Comparison of ENCODE assay signal across 14 cellular contexts in genomic region chr16:88766975-88767374, GRCh38. TPM values are rescaled to one million over a fixed set of nuclear protein-coding genes. Genes with fewer than 3 reads are reported as not detected.
DNase-seq lines count a peak whose midpoint lies in the region; ATAC-seq and TF ChIP-seq lines count a peak whose summit lies in the region.
"Had no signal": no experiment of that assay in that cellular context is flagged by ENCODE, and none has a peak within 500 bp of the region (broad histone marks: within the 10 kb centered on the region; RNA-seq: fewer than 3 reads in every experiment).

No MANE protein-coding gene starts in this region.

- peaks cover 3% of the 10 kb centered on the region for H3K79me1 ChIP-seq in H9 (ENCODE audit: insufficient read depth, low read depth, low read length, poor library complexity, severe bottlenecking)

- peak overlapping the region; percentile 68; the same call in 1 of the 2 replicates for H3K9ac ChIP-seq in BLaER1
- H3K9ac ChIP-seq in H9 (ENCODE audit: extremely low read depth, insufficient read length, low read length) = no peak overlapping the region

- H3K23ac ChIP-seq in H9 (ENCODE audit: insufficient read length, low read depth, low read length) = no peak overlapping the region

- H3K27ac Mint-ChIP-seq in H9 (peak overlapping the region; percentile 12 to 71 (median 14); a peak in 3 of 7 replicates), chondrocyte (ENCODE audit: unreplicated experiment) (peak overlapping the region; percentile 42), progenitor cell of endocrine pancreas (peak overlapping the region; percentile 38)

- H2BK15ac ChIP-seq in H9 (ENCODE audit: low read depth, low read length) = no peak overlapping the region

- H2BK120ac ChIP-seq in H9 (ENCODE audit: low read depth, low read length, poor library complexity, severe bottlenecking) = no peak overlapping the region

- no peak overlapping the region for H2BK5ac ChIP-seq in H9 (ENCODE audit: insufficient read length, low read length)

- no CpG with 5 or more reads among the region's 11 CpGs for WGBS in H9 (ENCODE audit: extremely low coverage, insufficient read length, low lambda C conversion rate)

- no peak overlapping the region for H3K18ac ChIP-seq in H9 (ENCODE audit: insufficient read length, low read depth, low read length)

- H4K8ac ChIP-seq in H9 (replicated peaks; ENCODE audit: insufficient read length, low read depth, low read length) = no peak overlapping the region

- H3K56ac ChIP-seq in H9 (ENCODE audit: insufficient read length, low read depth, low read length) = no peak overlapping the region

- no peak for TF ChIP-seq CTCF in H9 (conservative IDR thresholded peaks at IDR 0.05)
- no peak for TF ChIP-seq CTCF in chondrocyte (IDR thresholded peaks at IDR 0.05)
- no peak for TF ChIP-seq CTCF in progenitor cell of endocrine pancreas (IDR thresholded peaks at IDR 0.05; ENCODE audit: unreplicated experiment)

- peaks cover 100% of the 10 kb centered on the region for H4K20me1 ChIP-seq in BLaER1
- no peaks in the 10 kb centered on the region for H4K20me1 ChIP-seq in H9 (ENCODE audit: control insufficient read depth, insufficient read depth, insufficient read length)

- H3K27me3 Mint-ChIP-seq in H9 (ENCODE audit: low read depth) (no peaks in the 10 kb centered on the region), chondrocyte (ENCODE audit: low read depth) (no peaks in the 10 kb centered on the region), progenitor cell of endocrine pancreas (no peaks in the 10 kb centered on the region)

- H3K4me3 Mint-ChIP-seq in H9 (no peak overlapping the region), chondrocyte (ENCODE audit: unreplicated experiment) (no peak overlapping the region), progenitor cell of endocrine pancreas (ENCODE audit: low read depth) (no peak overlapping the region)
- H3K4me3 Mint-ChIP-seq: neural crest cell had no signal

- no peak overlapping the region for H3K4ac ChIP-seq in H9 (ENCODE audit: low read depth, low read length)

- H3K4me1 ChIP-seq in BLaER1 (peaks cover 99% of the 10 kb centered on the region), H9 (ENCODE audit: insufficient read depth, low read length) (peaks cover 8% of the 10 kb centered on the region; the same call in 1 of the 2 replicates)

- H3K4me3 ChIP-seq in BLaER1 = peak overlapping the region; percentile 45
- H3K4me3 ChIP-seq: ascending aorta had no signal

- H3K27ac ChIP-seq in BLaER1 = peak overlapping the region; percentile 80; the same call in 1 of the 2 replicates
- H3K27ac ChIP-seq in H9 (ENCODE audit: insufficient read length, low read depth, low read length) = no peak overlapping the region

- H2AFZ ChIP-seq in H9 (ENCODE audit: low read length) = no peak overlapping the region

- H2AK5ac ChIP-seq in H9 (ENCODE audit: insufficient read length, low read length) = no peak overlapping the region

- H3K27me3 ChIP-seq in BLaER1 (no peaks in the 10 kb centered on the region), H9 (ENCODE audit: insufficient read depth, low read length) (no peaks in the 10 kb centered on the region)
- H3K27me3 ChIP-seq: ascending aorta had no signal

- H2BK12ac ChIP-seq in H9 (ENCODE audit: insufficient read length, low read depth, low read length) = no peak overlapping the region

- no peak overlapping the region for H3T11ph ChIP-seq in H9 (ENCODE audit: low read length)

- H3K36me3 Mint-ChIP-seq in H9 (ENCODE audit: insufficient read depth in 1 of 3, low read depth in 3 of 3) (no peaks in the 10 kb centered on the region), chondrocyte (ENCODE audit: low read depth) (peaks cover 3% of the 10 kb centered on the region), progenitor cell of endocrine pancreas (ENCODE audit: insufficient read depth) (no peaks in the 10 kb centered on the region)

- no peak overlapping the region for H4K91ac ChIP-seq in H9 (ENCODE audit: insufficient read length, low read depth, low read length)

- no peak overlapping the region for H3K14ac ChIP-seq in H9 (ENCODE audit: insufficient read depth, low read length)

- no peaks in the 10 kb centered on the region for H3K9me3 ChIP-seq in BLaER1
- H3K9me3 ChIP-seq in H9 (ENCODE audit: control insufficient read depth, low read depth, low read length) = no peaks in the 10 kb centered on the region
- H3K9me3 ChIP-seq: ascending aorta, BE2C had no signal

- ATAC-seq in HG03442 (IDR thresholded peaks at IDR 0.05; ENCODE audit: unreplicated experiment) (no peak), HG02981 (IDR thresholded peaks at IDR 0.05; ENCODE audit: unreplicated experiment) (no peak), GM21825 (IDR thresholded peaks at IDR 0.05; ENCODE audit: unreplicated experiment) (no peak)

- H3K9me3 Mint-ChIP-seq in H9 = no peaks in the 10 kb centered on the region
- no peaks in the 10 kb centered on the region for H3K9me3 Mint-ChIP-seq in chondrocyte (ENCODE audit: low read depth)
- no peaks in the 10 kb centered on the region for H3K9me3 Mint-ChIP-seq in progenitor cell of endocrine pancreas (ENCODE audit: low read depth)
- H3K9me3 Mint-ChIP-seq: neural crest cell had no signal

- H4K5ac ChIP-seq in H9 (ENCODE audit: insufficient read length, low read depth, low read length) = no peak overlapping the region

- no peaks in the 10 kb centered on the region for H3K23me2 ChIP-seq in H9 (ENCODE audit: insufficient read length, low read depth, low read length, poor library complexity, severe bottlenecking)

- H3K36me3 ChIP-seq in BLaER1 = peaks cover 40% of the 10 kb centered on the region
- H3K36me3 ChIP-seq: BE2C had no signal

- DNase-seq in H9 (no peak), chondrocyte (ENCODE audit: low spot score) (no peak), progenitor cell of endocrine pancreas (ENCODE audit: low spot score, unreplicated experiment) (no peak)
- DNase-seq: activated CD4-positive, alpha-beta T cell treated with anti-CD3 and anti-CD28 coated beads for 1 hour; BE2C; Karpas-422; NCI-H1417 treated with DMSO at 0.1 percent for 48 hours; NCI-H446 treated with DMSO at 0.1 percent for 48 hours had no signal

- H3K79me2 ChIP-seq in H9 (ENCODE audit: insufficient read depth, low read length) = no peaks in the 10 kb centered on the region; the same call in 1 of the 2 replicates

- peaks cover 33 to 59% of the 10 kb centered on the region in 2 experiments for H3K4me1 Mint-ChIP-seq in H9
- H3K4me1 Mint-ChIP-seq in chondrocyte (ENCODE audit: low read depth) = peaks cover 70% of the 10 kb centered on the region
- H3K4me1 Mint-ChIP-seq in progenitor cell of endocrine pancreas (ENCODE audit: low read depth) = peaks cover 38% of the 10 kb centered on the region

- no peak overlapping the region for H2BK20ac ChIP-seq in H9 (ENCODE audit: low read depth, low read length, poor library complexity, severe bottlenecking)

- peak overlapping the region; percentile 99 for H3K4me2 ChIP-seq in BLaER1
- no peak overlapping the region for H3K4me2 ChIP-seq in H9 (ENCODE audit: insufficient read depth, insufficient read length, low read length)

RNA-seq across cellular contexts. Expression of gene PIEZO1, which starts 18.0 kb away (rescaled TPM):
- 67.8 and 71.1 TPM in 2 replicates for total RNA-seq in H9 (2021)
- total RNA-seq in chondrocyte = 134 to 209 TPM (median 208 TPM) in 3 replicates
- 37.7 and 44.7 TPM in 2 replicates for total RNA-seq in progenitor cell of endocrine pancreas

RNA-seq across cellular contexts. Expression of gene CDT1, which starts 36.6 kb away (rescaled TPM):
- total RNA-seq in H9 (2021) (74.1 and 79.7 TPM in 2 replicates), chondrocyte (2.9 to 11.7 TPM (median 3.7 TPM) in 3 replicates), progenitor cell of endocrine pancreas (22.8 and 25.3 TPM in 2 replicates)
- total RNA-seq: ascending aorta had no signal

RNA-seq across cellular contexts. Expression of gene APRT, which starts 44.8 kb away (rescaled TPM):
- 246 and 254 TPM in 2 replicates for total RNA-seq in H9 (2021)
- total RNA-seq in chondrocyte = 68.8 to 90.2 TPM (median 70.7 TPM) in 3 replicates
- total RNA-seq in progenitor cell of endocrine pancreas = 100 and 115 TPM in 2 replicates
